8 cellular contexts compared by ENCODE assay signal in the genomic region with DNA sequence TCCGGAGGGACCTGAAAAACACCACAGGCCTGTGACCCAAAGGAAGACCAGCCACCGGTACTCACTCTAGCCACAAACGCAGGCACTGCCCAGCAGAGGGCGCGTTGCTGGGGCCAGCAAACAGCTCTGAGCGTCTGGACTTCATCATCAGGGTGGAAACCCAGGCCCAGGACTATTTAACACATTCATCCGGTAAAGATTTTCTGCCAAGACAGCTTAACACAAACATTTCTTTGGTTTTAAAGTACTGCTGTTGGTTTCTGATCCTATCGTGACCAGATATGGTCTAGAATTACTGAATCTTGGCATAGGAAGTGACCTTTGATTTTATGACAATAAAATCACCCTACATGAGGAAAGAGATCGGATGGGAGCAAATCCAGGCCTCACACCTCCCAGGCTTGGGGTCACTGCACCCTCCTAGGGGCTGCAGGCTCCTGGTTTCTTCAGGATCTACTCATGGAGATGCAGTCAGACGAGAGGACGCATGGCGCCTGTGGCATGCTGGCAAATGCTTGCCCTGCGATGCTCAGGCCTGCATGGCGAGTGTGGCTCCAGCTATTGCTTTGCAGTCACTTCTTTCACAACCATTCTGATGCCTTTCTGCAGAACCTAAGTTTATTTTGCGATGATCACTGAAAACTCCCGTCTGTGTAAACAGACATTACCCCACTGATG.
DNase-seq lines count a peak whose midpoint lies in the region; ATAC-seq and TF ChIP-seq lines count a peak whose summit lies in the region.

No MANE protein-coding gene starts in this region.

- H3K4me1 ChIP-seq in cardiac muscle cell (ENCODE audit: low read depth) (peaks cover 7% of the 10 kb centered on the region), left lung (no peaks in the 10 kb centered on the region)

- peak; percentile 93 for TF ChIP-seq CTCF in cardiac muscle cell (IDR thresholded peaks at IDR 0.05; ENCODE audit: low read depth, low read length)
- peak; percentile 68 for TF ChIP-seq CTCF in astrocyte of the cerebellum (IDR thresholded peaks at IDR 0.05; ENCODE audit: low read depth, low read length, missing control alignments)
- peak in 1 of 2 donors; percentile 28 for TF ChIP-seq CTCF in left lung (IDR thresholded peaks at IDR 0.05)

- ATAC-seq in Right ventricle myocardium inferior (no peak), left lung (peak; percentile 61), HG02571 (IDR thresholded peaks at IDR 0.05; ENCODE audit: unreplicated experiment) (no peak), GM19467 (IDR thresholded peaks at IDR 0.05; ENCODE audit: unreplicated experiment) (no peak)

- DNase-seq in cardiac muscle cell (ENCODE audit: low read depth in 1 of 2, low spot score in 1 of 2) = peak; percentile 80 to 86
- no peak for DNase-seq in Right ventricle myocardium inferior (ENCODE audit: missing footprints)
- peak; percentile 76 for DNase-seq in H7
- DNase-seq in NCI-H2227 treated with DMSO at 0.1 percent for 48 hours (lab: John Stamatoyannopoulos, UW) = peak; percentile 2
- DNase-seq in astrocyte of the cerebellum (ENCODE audit: low read depth) = no peak
- DNase-seq in left lung = peak in 1 of 2 donors; percentile 60

- H3K4me3 ChIP-seq in cardiac muscle cell = no peak overlapping the region
- H3K4me3 ChIP-seq in H7 (ENCODE audit: insufficient read depth, low read depth, low read length) = no peak overlapping the region
- no peak overlapping the region for H3K4me3 ChIP-seq in astrocyte of the cerebellum (ENCODE audit: low read depth, low read length)
- no peak overlapping the region for H3K4me3 ChIP-seq in left lung

- H3K9me3 ChIP-seq in cardiac muscle cell (ENCODE audit: low read depth) (no peaks in the 10 kb centered on the region), left lung (no peaks in the 10 kb centered on the region)

- H3K27ac ChIP-seq in cardiac muscle cell = no peak overlapping the region
- H3K27ac ChIP-seq in left lung = no peak overlapping the region

- intact Hi-C loops in Right ventricle myocardium inferior (cut with DNase I) = no loop called here
- intact Hi-C loops in left lung (cut with DNase I) = no loop called here

- in situ Hi-C loops in astrocyte of the cerebellum (cut with HindIII; ENCODE audit: low sequenced_read_pairs) = no loop called here

- H3K36me3 ChIP-seq in cardiac muscle cell (no peaks in the 10 kb centered on the region), H7 (replicated peaks; ENCODE audit: control insufficient read depth, insufficient read depth, low read length) (no peaks in the 10 kb centered on the region), left lung (no peaks in the 10 kb centered on the region)

- H3K27me3 ChIP-seq in cardiac muscle cell (no peaks in the 10 kb centered on the region), H7 (ENCODE audit: control insufficient read depth, insufficient read depth, low read length) (no peaks in the 10 kb centered on the region), left lung (peaks cover 0 to 7% of the 10 kb centered on the region in 2 donors)

Comparison
In these comparisons a context has a peak if more than half of its experiments do, and no peak if none do; other contexts are left out.
1. DNase-seq: peak in cardiac muscle cell (2 of 2), H7 (single experiment) and NCI-H2227 treated with DMSO at 0.1 percent for 48 hours (single experiment); none in Right ventricle myocardium inferior (single experiment) and astrocyte of the cerebellum (single experiment).